Comparison of ENCODE assay signal across 21 cellular contexts in the genomic region with DNA sequence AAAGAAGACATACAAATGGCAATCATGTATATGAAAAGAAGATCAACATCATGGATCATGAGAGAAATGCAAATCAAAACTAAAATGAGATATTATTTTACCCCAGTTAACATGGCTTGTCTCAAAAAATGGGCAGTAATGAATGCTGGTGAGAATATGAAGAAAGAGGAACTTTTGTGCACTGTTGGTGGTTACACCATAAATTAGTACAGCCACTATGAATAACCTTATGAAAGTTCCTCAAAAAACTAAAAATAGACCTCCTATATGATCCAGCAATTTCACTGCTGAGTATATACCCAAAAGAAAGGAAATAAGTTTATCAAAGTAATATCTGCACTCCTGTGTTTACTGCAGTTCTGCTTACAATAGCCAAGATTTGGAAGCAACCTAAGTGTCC.
"Had no signal": no experiment of that assay in that cellular context is flagged by ENCODE, and none has a peak within 500 bp of the region (broad histone marks: within the 10 kb centered on the region; RNA-seq: fewer than 3 reads in every experiment).

No MANE protein-coding gene starts in this region.

- H3K4me3 ChIP-seq: esophagus squamous epithelium, vagina had no signal

- H3K27ac ChIP-seq: esophagus squamous epithelium, vagina, WERI-Rb-1 had no signal

- H3K4me1 ChIP-seq: esophagus squamous epithelium, vagina had no signal

- ATAC-seq: activated CD8-positive, alpha-beta memory T cell treated with anti-CD3 and anti-CD28 coated beads, Interleukin-2, amount 10 ng/mL, durations not matched to agents 7 days and 5 days; activated naive CD8-positive, alpha-beta T cell treated with anti-CD3 and anti-CD28 coated beads, Interleukin-2, amount 50 U/mL, for 24 hours; left ventricle myocardium superior; natural killer cell treated with Interleukin-12 subunit alpha and Interleukin-12 subunit beta and Interleukin-15 and Interleukin-18, amount 100 ng/mL, for 72 hours; stimulated activated effector memory CD8-positive, alpha-beta T cell treated with anti-CD3 and anti-CD28 coated beads, Interleukin-12 subunit alpha, Interleukin-12 subunit beta, amount 100 ng/mL, for 72 hours had no signal

- H3K9me3 ChIP-seq: esophagus squamous epithelium, vagina had no signal

- DNase-seq: activated CD4-positive, alpha-beta memory T cell treated with anti-CD3 and anti-CD28 coated beads for 36 hours; activated CD8-positive, alpha-beta memory T cell treated with anti-CD3 and anti-CD28 coated beads, Interleukin-2, amount 10 ng/mL, durations not matched to agents 7 days and 5 days; activated naive CD4-positive, alpha-beta T cell treated with anti-CD3 and anti-CD28 coated beads for 36 hours; activated naive CD8-positive, alpha-beta T cell treated with anti-CD3 and anti-CD28 coated beads, Interleukin-2, amount 50 U/mL, for 24 hours; activated T-cell treated with anti-CD3 and anti-CD28 coated beads, Interleukin-2, amount 50 U/mL, for 1 hour; aorta; cortex of kidney; effector CD4-positive, alpha-beta T cell; esophagus squamous epithelium; glutamatergic neuron; hypothalamus; kidney; left ventricle myocardium superior; mesenchymal stem cell; nucleus accumbens; posterior cingulate gyrus; retina; WERI-Rb-1 had no signal

- H3K36me3 ChIP-seq: esophagus squamous epithelium, vagina, WERI-Rb-1 had no signal

- H3K27me3 ChIP-seq: esophagus squamous epithelium, vagina had no signal
